ENCODE assay signal across 8 cellular contexts in genomic region chr5:34898258-34898895, GRCh38. TPM values are rescaled to one million over a fixed set of nuclear protein-coding genes. Genes with fewer than 3 reads are reported as not detected.
DNase-seq lines count a peak whose midpoint lies in the region; ATAC-seq and TF ChIP-seq lines count a peak whose summit lies in the region.

No MANE protein-coding gene starts in this region.

- H3K9me3 ChIP-seq in lung (ENCODE audit: control insufficient read depth in 2 of 2, insufficient read depth in 1 of 2, low read length in 1 of 2), result no peaks in the 10 kb centered on the region

- DNase-seq in CD1c-positive myeloid dendritic cell (ENCODE audit: extremely low spot score), result peak; percentile 63
- peak; percentile 68 to 90 for DNase-seq in NCI-H526 (lab: John Stamatoyannopoulos, UW)
- peak; percentile 73 for DNase-seq in activated CD4-positive, alpha-beta T cell treated with anti-CD3 and anti-CD28 coated beads, Interleukin-2, amount 10 ng/mL, durations not matched to agents 7 days and 5 days
- peak; percentile 54 to 89 (median 78) for DNase-seq in dorsolateral prefrontal cortex
- DNase-seq in lung (ENCODE audit: low spot score), result peak; percentile 61
- peak; percentile 5 for DNase-seq in stimulated activated CD8-positive, alpha-beta memory T cell treated with anti-CD3 and anti-CD28 coated beads, Interleukin-15, amount 100 ng/mL, for 24 hours (ENCODE audit: low read depth)

- no peaks in the 10 kb centered on the region for H3K4me1 Mint-ChIP-seq in activated CD4-positive, alpha-beta T cell treated with anti-CD3 and anti-CD28 coated beads, Interleukin-2, amount 10 ng/mL, durations not matched to agents 7 days and 5 days

- intact Hi-C loops in dorsolateral prefrontal cortex (cut with DNase I), result loop anchor here (1.0 to 10.0 kb wide), 7 partner anchors 241 to 424 kb away; partner anchors contain the start of gene RAI14 (in 2 of the 2)

- peak; percentile 79 to 99 (median 93) for TF ChIP-seq CTCF in dorsolateral prefrontal cortex (IDR thresholded peaks at IDR 0.05 in 54 of 56, conservative IDR thresholded peaks at IDR 0.05 in 2 of 56; ENCODE audit: low read depth in 1 of 56, partially characterized antibody in 56 of 56)
- TF ChIP-seq CTCF in lung (IDR thresholded peaks at IDR 0.05; ENCODE audit: control extremely low read depth, extremely low read depth), result peak; percentile 68

- 0 to 3% methylated on average over 3 of the region's 3 CpGs for WGBS in lung, 2 donors

- no peak overlapping the region for H3K4me3 ChIP-seq in dorsolateral prefrontal cortex
- H3K4me3 ChIP-seq in lung, result no peak overlapping the region

- H3K9me3 Mint-ChIP-seq in activated CD4-positive, alpha-beta T cell treated with anti-CD3 and anti-CD28 coated beads, Interleukin-2, amount 10 ng/mL, durations not matched to agents 7 days and 5 days, result no peaks in the 10 kb centered on the region

- H3K27me3 Mint-ChIP-seq in activated CD4-positive, alpha-beta T cell treated with anti-CD3 and anti-CD28 coated beads, Interleukin-2, amount 10 ng/mL, durations not matched to agents 7 days and 5 days, result no peaks in the 10 kb centered on the region

- CTCF ChIA-PET in activated CD4-positive, alpha-beta T cell treated with anti-CD3 and anti-CD28 coated beads, Interleukin-2, amount 10 ng/mL, durations not matched to agents 7 days and 5 days (lab: Charles Lee), result interaction anchor here (0.6 to 1.7 kb wide), 6 partner anchors 13 to 1241 kb away, joined by 3 to 6 read pairs (median 3); partner anchors contain the start of gene DNAJC21

- H3K36me3 Mint-ChIP-seq in activated CD4-positive, alpha-beta T cell treated with anti-CD3 and anti-CD28 coated beads, Interleukin-2, amount 10 ng/mL, durations not matched to agents 7 days and 5 days (ENCODE audit: low read depth), result peaks cover 3% of the 10 kb centered on the region

- H3K4me3 Mint-ChIP-seq in activated CD4-positive, alpha-beta T cell treated with anti-CD3 and anti-CD28 coated beads, Interleukin-2, amount 10 ng/mL, durations not matched to agents 7 days and 5 days, result no peak overlapping the region

- H3K4me1 ChIP-seq in lung (ENCODE audit: control insufficient read depth in 2 of 2, insufficient read depth in 2 of 2, low read length in 2 of 2), result no peaks in the 10 kb centered on the region

- no peak overlapping the region for H3K27ac Mint-ChIP-seq in activated CD4-positive, alpha-beta T cell treated with anti-CD3 and anti-CD28 coated beads, Interleukin-2, amount 10 ng/mL, durations not matched to agents 7 days and 5 days

- ATAC-seq in GM19351 (IDR thresholded peaks at IDR 0.05; ENCODE audit: unreplicated experiment) (peak; percentile 91), HG03565 (IDR thresholded peaks at IDR 0.05; ENCODE audit: unreplicated experiment) (peak; percentile 78), lung (ENCODE audit: insufficient read depth, low FRiP score) (peak; percentile 89)

- no peaks in the 10 kb centered on the region for H3K36me3 ChIP-seq in lung (ENCODE audit: control insufficient read depth in 2 of 2, insufficient read depth in 2 of 2, low read length in 2 of 2)

- H3K27me3 ChIP-seq in dorsolateral prefrontal cortex (no peaks in the 10 kb centered on the region), lung (ENCODE audit: control insufficient read depth, insufficient read depth) (no peaks in the 10 kb centered on the region)

- H3K27ac ChIP-seq in dorsolateral prefrontal cortex, result peak overlapping the region in 1 of 59 donors; percentile 13
- H3K27ac ChIP-seq in lung (ENCODE audit: low read depth in 1 of 2, low read length in 1 of 2), result no peak overlapping the region

- POLR2A ChIA-PET in activated CD4-positive, alpha-beta T cell treated with anti-CD3 and anti-CD28 coated beads, Interleukin-2, amount 10 ng/mL, durations not matched to agents 7 days and 5 days (lab: Charles Lee), result no interaction called here

RNA-seq across cellular contexts. Expression of gene RAD1, which starts 16.9 kb away (rescaled TPM):
- 10 to 100 TPM; 25.6 to 26.5 TPM for total RNA-seq in activated CD4-positive, alpha-beta T cell treated with anti-CD3 and anti-CD28 coated beads, Interleukin-2, amount 10 ng/mL, durations not matched to agents 7 days and 5 days
- total RNA-seq in dorsolateral prefrontal cortex (10 to 100 TPM; 11.2 to 31.2 (median 21.8) TPM), lung (10 to 100 TPM; 19.5 to 45.7 TPM)
- 10 to 100 TPM; 12.9 to 15.8 TPM for polyA plus RNA-seq in lung

RNA-seq across cellular contexts. Expression of gene BRIX1, which starts 17.1 kb away (rescaled TPM):
- 10 to 100 TPM; 33.3 to 50.5 TPM for total RNA-seq in activated CD4-positive, alpha-beta T cell treated with anti-CD3 and anti-CD28 coated beads, Interleukin-2, amount 10 ng/mL, durations not matched to agents 7 days and 5 days
- 10 to 100 TPM in 119 of 120 experiments, 1 to 10 TPM in 1; 9.9 to 27.7 (median 18.0) TPM for total RNA-seq in dorsolateral prefrontal cortex
- total RNA-seq in lung, result 10 to 100 TPM; 17.6 to 22.4 TPM
- polyA plus RNA-seq in lung, result 10 to 100 TPM; 22.4 to 31.2 TPM

RNA-seq across cellular contexts. Expression of gene DNAJC21, which starts 31.0 kb away (rescaled TPM):
- total RNA-seq in activated CD4-positive, alpha-beta T cell treated with anti-CD3 and anti-CD28 coated beads, Interleukin-2, amount 10 ng/mL, durations not matched to agents 7 days and 5 days, result 10 to 100 TPM; 52.4 to 57.6 TPM
- 10 to 100 TPM; 26.8 to 56.6 (median 37.3) TPM for total RNA-seq in dorsolateral prefrontal cortex
- 10 to 100 TPM; 39.6 to 45.6 TPM for total RNA-seq in lung
- polyA plus RNA-seq in lung, result 10 to 100 TPM; 23.8 to 29.1 TPM

RNA-seq across cellular contexts. Expression of gene TTC23L, which starts 59.4 kb away (rescaled TPM):
- not detected for total RNA-seq in activated CD4-positive, alpha-beta T cell treated with anti-CD3 and anti-CD28 coated beads, Interleukin-2, amount 10 ng/mL, durations not matched to agents 7 days and 5 days
- 1 to 10 TPM in 118 of 120 experiments, under 1 TPM in 2; 0.35 to 6.4 (median 2.7) TPM for total RNA-seq in dorsolateral prefrontal cortex
- total RNA-seq in lung, result 1 to 10 TPM; 1.6 to 4.4 TPM
- under 1 TPM; 0.51 to 0.73 TPM for polyA plus RNA-seq in lung

Comparison
In these comparisons a context has a peak if more than half of its experiments do, and no peak if none do; other contexts are left out.
1. DNase-seq: peak in every context shown above with its lines; median percentile 79 in NCI-H526; 78 in dorsolateral prefrontal cortex; 73 in activated CD4-positive, alpha-beta T cell treated with anti-CD3 and anti-CD28 coated beads, Interleukin-2, amount 10 ng/mL, durations not matched to agents 7 days and 5 days; 63 in CD1c-positive myeloid dendritic cell; 61 in lung; 5 in stimulated activated CD8-positive, alpha-beta memory T cell treated with anti-CD3 and anti-CD28 coated beads, Interleukin-15, amount 100 ng/mL, for 24 hours.